In the genomic region with DNA sequence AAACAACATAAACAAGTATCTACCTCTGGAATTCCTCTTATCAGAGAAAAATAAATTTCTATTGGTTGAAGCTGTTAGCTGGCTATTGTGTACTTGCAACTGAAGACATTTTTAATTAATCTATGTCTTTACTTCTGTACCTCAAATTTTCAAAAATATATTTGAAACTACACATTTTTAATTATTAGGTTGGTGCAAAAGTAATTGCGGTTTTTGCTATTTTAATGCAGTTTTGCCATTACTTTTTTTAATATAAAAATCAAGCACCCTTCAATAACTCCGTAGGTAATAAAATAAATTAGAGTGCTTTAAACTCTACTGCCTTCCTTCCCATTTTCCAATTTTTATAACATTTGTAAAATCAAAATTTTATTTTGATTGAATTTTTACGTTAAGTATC, we compare ENCODE assay signal across 29 cellular contexts.
"Had no signal": no experiment of that assay in that cellular context is flagged by ENCODE, and none has a peak within 500 bp of the region (broad histone marks: within the 10 kb centered on the region; RNA-seq: fewer than 3 reads in every experiment).

No MANE protein-coding gene starts in this region.

- H3K27me3 ChIP-seq: suprapubic skin, testis, thyroid gland, tibial artery, tibial nerve, transverse colon, upper lobe of left lung, upper lobe of right lung, uterus, vagina had no signal

- H3K27me3 Mint-ChIP-seq: stimulated activated memory B cell treated with anti-CD40 and anti-IgM and Interleukin-4, amounts not matched to agents 10 μg/mL and 1 μg/mL and 100 μg/mL, for 72 hours; stimulated activated naive B cell treated with anti-CD40 and anti-IgM and Interleukin-4, amounts not matched to agents 10 μg/mL and 1 μg/mL and 100 μg/mL, for 72 hours; stimulated activated naive CD8-positive, alpha-beta T cell treated with anti-CD3 and anti-CD28 coated beads, Interleukin-15, Interleukin-2, amounts not matched to agents 100 ng/mL and 50 ng/mL, for 24 hours; type B pancreatic cell had no signal

- H3K9me3 Mint-ChIP-seq: stimulated activated effector memory CD8-positive, alpha-beta T cell treated with anti-CD3 and anti-CD28 coated beads, Interleukin-12 subunit alpha, Interleukin-12 subunit beta, amount 100 ng/mL, for 72 hours; stimulated activated memory B cell treated with anti-CD40 and anti-IgM and Interleukin-4, amounts not matched to agents 10 μg/mL and 1 μg/mL and 100 μg/mL, for 72 hours; stimulated activated naive B cell treated with anti-CD40 and anti-IgM and Interleukin-4, amounts not matched to agents 10 μg/mL and 1 μg/mL and 100 μg/mL, for 72 hours; stimulated activated naive CD8-positive, alpha-beta T cell treated with anti-CD3 and anti-CD28 coated beads, Interleukin-15, amount 100 ng/mL, for 72 hours; stimulated activated naive CD8-positive, alpha-beta T cell treated with anti-CD3 and anti-CD28 coated beads, Interleukin-15, Interleukin-2, amounts not matched to agents 100 ng/mL and 50 ng/mL, for 24 hours; type B pancreatic cell had no signal

- H3K36me3 Mint-ChIP-seq: stimulated activated effector memory CD8-positive, alpha-beta T cell treated with anti-CD3 and anti-CD28 coated beads, Interleukin-12 subunit alpha, Interleukin-12 subunit beta, amount 100 ng/mL, for 72 hours; stimulated activated memory B cell treated with anti-CD40 and anti-IgM and Interleukin-4, amounts not matched to agents 10 μg/mL and 1 μg/mL and 100 μg/mL, for 72 hours; stimulated activated naive B cell treated with anti-CD40 and anti-IgM and Interleukin-4, amounts not matched to agents 10 μg/mL and 1 μg/mL and 100 μg/mL, for 72 hours; type B pancreatic cell had no signal

- H3K4me3 Mint-ChIP-seq: stimulated activated effector memory CD8-positive, alpha-beta T cell treated with anti-CD3 and anti-CD28 coated beads, Interleukin-12 subunit alpha, Interleukin-12 subunit beta, amount 100 ng/mL, for 72 hours; stimulated activated memory B cell treated with anti-CD40 and anti-IgM and Interleukin-4, amounts not matched to agents 10 μg/mL and 1 μg/mL and 100 μg/mL, for 72 hours; stimulated activated naive B cell treated with anti-CD40 and anti-IgM and Interleukin-4, amounts not matched to agents 10 μg/mL and 1 μg/mL and 100 μg/mL, for 72 hours; stimulated activated naive CD8-positive, alpha-beta T cell treated with anti-CD3 and anti-CD28 coated beads, Interleukin-15, amount 100 ng/mL, for 72 hours; stimulated activated naive CD8-positive, alpha-beta T cell treated with anti-CD3 and anti-CD28 coated beads, Interleukin-15, Interleukin-2, amounts not matched to agents 100 ng/mL and 50 ng/mL, for 24 hours; type B pancreatic cell had no signal

- DNase-seq: stimulated activated CD4-positive, alpha-beta T cell treated with anti-CD3 and anti-CD28 coated beads, Interleukin-2, amount 100 ng/mL, for 48 hours; stimulated activated CD4-positive, alpha-beta T cell treated with anti-CD3 and anti-CD28 coated beads, Interleukin-4, amount 100 ng/mL, for 1 hour; stimulated activated CD4-positive, alpha-beta T cell treated with anti-CD3 and anti-CD28 coated beads, Interleukin-4, amount 100 ng/mL, for 24 hours; stimulated activated CD4-positive, alpha-beta T cell treated with anti-CD3 and anti-CD28 coated beads, Interleukin-4, amount 100 ng/mL, for 4 hours; stimulated activated CD8-positive, alpha-beta memory T cell treated with anti-CD3 and anti-CD28 coated beads, Interleukin-4, amount 100 ng/mL, for 48 hours; stimulated activated naive B cell treated with anti-CD40 and anti-IgM and Interleukin-4, amounts not matched to agents 10 μg/mL and 1 μg/mL and 100 μg/mL, for 72 hours; stimulated activated naive CD4-positive, alpha-beta T cell; stimulated activated naive CD4-positive, alpha-beta T cell treated with Interleukin-2 at 50 U/mL for 16 hours; stimulated activated naive CD8-positive, alpha-beta T cell treated with anti-CD3 and anti-CD28 coated beads, Interleukin-15, amount 100 ng/mL, for 72 hours; stimulated activated naive CD8-positive, alpha-beta T cell treated with anti-CD3 and anti-CD28 coated beads, Interleukin-15, Interleukin-2, amounts not matched to agents 100 U/mL and 50 U/mL, for 24 hours; stomach; substantia nigra; testis; thyroid gland; tibial artery; transverse colon; trophoblast cell; upper lobe of left lung; upper lobe of right lung; uterus had no signal

- H3K4me3 ChIP-seq: stomach, suprapubic skin, testis, thoracic aorta, thyroid gland, tibial artery, tibial nerve, transverse colon, upper lobe of left lung, upper lobe of right lung, uterus, vagina had no signal

- H3K27ac Mint-ChIP-seq: stimulated activated effector memory CD8-positive, alpha-beta T cell treated with anti-CD3 and anti-CD28 coated beads, Interleukin-12 subunit alpha, Interleukin-12 subunit beta, amount 100 ng/mL, for 72 hours; stimulated activated memory B cell treated with anti-CD40 and anti-IgM and Interleukin-4, amounts not matched to agents 10 μg/mL and 1 μg/mL and 100 μg/mL, for 72 hours; stimulated activated naive B cell treated with anti-CD40 and anti-IgM and Interleukin-4, amounts not matched to agents 10 μg/mL and 1 μg/mL and 100 μg/mL, for 72 hours; stimulated activated naive CD8-positive, alpha-beta T cell treated with anti-CD3 and anti-CD28 coated beads, Interleukin-15, amount 100 ng/mL, for 72 hours; stimulated activated naive CD8-positive, alpha-beta T cell treated with anti-CD3 and anti-CD28 coated beads, Interleukin-15, Interleukin-2, amounts not matched to agents 100 ng/mL and 50 ng/mL, for 24 hours; type B pancreatic cell had no signal

- ATAC-seq: stimulated activated effector memory CD8-positive, alpha-beta T cell treated with anti-CD3 and anti-CD28 coated beads, Interleukin-12 subunit alpha, Interleukin-12 subunit beta, amount 100 ng/mL, for 72 hours; stimulated activated memory B cell treated with anti-CD40 and anti-IgM and Interleukin-4, amounts not matched to agents 10 μg/mL and 1 μg/mL and 100 μg/mL, for 72 hours; stimulated activated naive B cell treated with anti-CD40 and anti-IgM and Interleukin-4, amounts not matched to agents 10 μg/mL and 1 μg/mL and 100 μg/mL, for 72 hours; stimulated activated naive CD8-positive, alpha-beta T cell treated with anti-CD3 and anti-CD28 coated beads, Interleukin-15, amount 100 ng/mL, for 72 hours; stimulated activated naive CD8-positive, alpha-beta T cell treated with anti-CD3 and anti-CD28 coated beads, Interleukin-15, Interleukin-2, amounts not matched to agents 100 U/mL and 50 U/mL, for 24 hours; upper lobe of right lung had no signal

- H3K36me3 ChIP-seq: stomach, suprapubic skin, thoracic aorta, thyroid gland, tibial artery, tibial nerve, transverse colon, upper lobe of left lung, upper lobe of right lung, uterus, vagina had no signal

- FAIRE-seq: urothelium cell line had no signal

- H3K27ac ChIP-seq: stomach, suprapubic skin, testis, thoracic aorta, thyroid gland, tibial artery, tibial nerve, transverse colon, upper lobe of left lung, upper lobe of right lung, uterus, vagina had no signal

- H3K4me1 Mint-ChIP-seq: stimulated activated effector memory CD8-positive, alpha-beta T cell treated with anti-CD3 and anti-CD28 coated beads, Interleukin-12 subunit alpha, Interleukin-12 subunit beta, amount 100 ng/mL, for 72 hours had no signal

- H3K4me1 ChIP-seq: suprapubic skin, testis, thyroid gland, transverse colon, upper lobe of left lung, upper lobe of right lung, uterus, vagina had no signal

- H3K9me3 ChIP-seq: stomach, suprapubic skin, testis, thoracic aorta, thyroid gland, tibial artery, tibial nerve, transverse colon, upper lobe of left lung, upper lobe of right lung, uterus, vagina had no signal
